19 cellular contexts compared by ENCODE assay signal in the genomic region with DNA sequence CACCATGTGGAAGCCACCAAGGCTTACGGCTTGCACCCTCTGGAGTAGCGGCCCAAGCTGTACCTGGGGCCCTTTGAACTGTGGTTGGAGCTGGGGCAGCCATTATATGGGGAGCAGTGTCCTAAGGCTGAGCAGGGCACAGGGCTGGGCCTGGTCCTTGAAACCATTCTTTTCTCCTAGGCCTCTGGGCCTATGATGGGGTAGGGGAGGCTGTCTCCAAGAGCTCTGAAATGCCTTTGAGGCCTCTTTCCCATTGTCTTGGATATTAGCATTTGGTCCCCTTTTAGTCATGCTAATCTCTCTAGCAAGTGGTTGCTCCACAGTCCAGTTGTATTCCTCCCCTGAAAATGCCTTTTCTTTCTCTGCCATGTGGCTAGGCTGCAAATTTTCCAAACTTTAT.
DNase-seq lines count a peak whose midpoint lies in the region; ATAC-seq, FAIRE-seq and TF ChIP-seq lines count a peak whose summit lies in the region.
"Had no signal": no experiment of that assay in that cellular context is flagged by ENCODE, and none has a peak within 500 bp of the region (broad histone marks: within the 10 kb centered on the region; RNA-seq: fewer than 3 reads in every experiment).

No MANE protein-coding gene starts in this region.

- no peaks in the 10 kb centered on the region for H3K27me3 ChIP-seq in HAP-1 (ENCODE audit: low read depth)
- no peaks in the 10 kb centered on the region for H3K27me3 ChIP-seq in aorta (ENCODE audit: control insufficient read depth in 1 of 2, insufficient read depth in 2 of 2, low read length in 1 of 2)
- no peaks in the 10 kb centered on the region for H3K27me3 ChIP-seq in pancreas

- H3K4me3 Mint-ChIP-seq in WTC11 = no peak overlapping the region
- no peak overlapping the region for H3K4me3 Mint-ChIP-seq in type B pancreatic cell
- H3K4me3 Mint-ChIP-seq: CD4-positive, alpha-beta memory T cell had no signal

- H3K27ac ChIP-seq in aorta (ENCODE audit: low read depth in 1 of 2, low read length in 2 of 2) = no peak overlapping the region
- H3K27ac ChIP-seq in pancreas = no peak overlapping the region

- ATAC-seq in WTC11 (peak; percentile 81), aorta (ENCODE audit: low FRiP score) (peak; percentile 29), pancreas (no peak), GM21825 (IDR thresholded peaks at IDR 0.05; ENCODE audit: unreplicated experiment) (no peak)
- ATAC-seq: GM12878 had no signal

- no peaks in the 10 kb centered on the region for H3K4me1 ChIP-seq in HAP-1
- no peaks in the 10 kb centered on the region for H3K4me1 ChIP-seq in aorta (ENCODE audit: control insufficient read depth in 1 of 2, insufficient read depth in 2 of 2, low read length in 2 of 2)
- no peaks in the 10 kb centered on the region for H3K4me1 ChIP-seq in pancreas

- POLR2A ChIA-PET in WTC11 (lab: Charles Lee) = no interaction called here

- H3K27me3 Mint-ChIP-seq in WTC11 (ENCODE audit: low read depth) (no peaks in the 10 kb centered on the region; the same call in 1 of the 2 replicates), type B pancreatic cell (no peaks in the 10 kb centered on the region)
- H3K27me3 Mint-ChIP-seq: CD4-positive, alpha-beta memory T cell had no signal

- in situ Hi-C loops in HAP-1 (cut with MboI; ENCODE audit: low sequenced_read_pairs) = no loop called here

- peak; percentile 23 for DNase-seq in ELF-1 (ENCODE audit: low read depth, low spot score)
- DNase-seq in HAP-1 (ENCODE audit: low spot score in 2 of 2) = peak; percentile 17 to 46
- no peak for DNase-seq in WTC11 (ENCODE audit: low spot score)
- no peak for DNase-seq in aorta
- no peak for DNase-seq in pancreas
- DNase-seq in type B pancreatic cell (ENCODE audit: extremely low spot score, unreplicated experiment) = no peak
- DNase-seq: 8988T; C1 segment of cervical spinal cord; Calu3; CD4-positive, alpha-beta memory T cell; COR-L47; DMS53; DMS79 treated with DMSO at 0.1 percent for 48 hours; GDM1; HCEC 1CT had no signal

- H3K9me3 Mint-ChIP-seq in WTC11 = peaks cover 34% of the 10 kb centered on the region
- no peaks in the 10 kb centered on the region for H3K9me3 Mint-ChIP-seq in type B pancreatic cell

- FAIRE-seq in pancreas (lab: Jason Lieb, UNC) = no peak
- FAIRE-seq: GM12878, GM19239, H1 had no signal

- CTCF ChIA-PET in WTC11 (lab: Charles Lee) = no interaction called here

- H3K27ac Mint-ChIP-seq in WTC11 (no peak overlapping the region), type B pancreatic cell (no peak overlapping the region)
- H3K27ac Mint-ChIP-seq: CD4-positive, alpha-beta memory T cell had no signal

- H3K9me3 ChIP-seq in HAP-1 (peaks cover 9% of the 10 kb centered on the region), aorta (ENCODE audit: control insufficient read depth, low read length) (no peaks in the 10 kb centered on the region), pancreas (no peaks in the 10 kb centered on the region)

- TF ChIP-seq CTCF in WTC11 (IDR thresholded peaks at IDR 0.05) (no peak), pancreas (IDR thresholded peaks at IDR 0.05) (no peak), type B pancreatic cell (conservative IDR thresholded peaks at IDR 0.05) (no peak)

- H3K36me3 Mint-ChIP-seq in WTC11 (peaks cover 27% of the 10 kb centered on the region), type B pancreatic cell (no peaks in the 10 kb centered on the region)
- H3K36me3 Mint-ChIP-seq: CD4-positive, alpha-beta memory T cell had no signal

- H3K36me3 ChIP-seq in HAP-1 (replicated peaks) = no peaks in the 10 kb centered on the region; the same call in 1 of the 2 replicates
- H3K36me3 ChIP-seq in aorta (ENCODE audit: control insufficient read depth in 1 of 2, insufficient read depth in 2 of 2, low read length in 1 of 2) = no peaks in the 10 kb centered on the region
- H3K36me3 ChIP-seq in pancreas = no peaks in the 10 kb centered on the region

- H3K4me3 ChIP-seq in HAP-1 = no peak overlapping the region
- H3K4me3 ChIP-seq in aorta (ENCODE audit: low read length in 2 of 2) = no peak overlapping the region
- no peak overlapping the region for H3K4me3 ChIP-seq in pancreas
- H3K4me3 ChIP-seq: GM12878 had no signal

- H3K4me1 Mint-ChIP-seq in WTC11 (peaks cover 5% of the 10 kb centered on the region; the same call in 1 of the 2 replicates), type B pancreatic cell (ENCODE audit: unreplicated experiment) (no peaks in the 10 kb centered on the region)
- H3K4me1 Mint-ChIP-seq: CD4-positive, alpha-beta memory T cell had no signal

- intact Hi-C loops in aorta (cut with DNase I) (no loop called here), pancreas (cut with DNase I) (no loop called here)

- WGBS in aorta, 2 donors = 70 to 97% methylated on average over 2 of the region's 2 CpGs
- WGBS in pancreas, 2 donors = 89 to 92% methylated on average over 2 of the region's 2 CpGs

TF ChIP-seq in WTC11, 78 proteins besides CTCF, POLR2A, EP300 and RAD21:
- no peak for TF ChIP-seq ZNF423 (CRISPR knock-in tag; IDR thresholded peaks at IDR 0.05)
- TF ChIP-seq SMAD4 (CRISPR knock-in tag; IDR thresholded peaks at IDR 0.05) = no peak
- no peak for TF ChIP-seq ELF4 (CRISPR knock-in tag; IDR thresholded peaks at IDR 0.05; ENCODE audit: low read depth)
- no peak for TF ChIP-seq ESRRA (CRISPR knock-in tag; IDR thresholded peaks at IDR 0.05; ENCODE audit: borderline replicate concordance)
- TF ChIP-seq, protein P1, sequence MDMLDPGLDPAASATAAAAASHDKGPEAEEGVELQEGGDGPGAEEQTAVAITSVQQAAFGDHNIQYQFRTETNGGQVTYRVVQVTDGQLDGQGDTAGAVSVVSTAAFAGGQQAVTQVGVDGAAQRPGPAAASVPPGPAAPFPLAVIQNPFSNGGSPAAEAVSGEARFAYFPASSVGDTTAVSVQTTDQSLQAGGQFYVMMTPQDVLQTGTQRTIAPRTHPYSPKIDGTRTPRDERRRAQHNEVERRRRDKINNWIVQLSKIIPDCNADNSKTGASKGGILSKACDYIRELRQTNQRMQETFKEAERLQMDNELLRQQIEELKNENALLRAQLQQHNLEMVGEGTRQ (CRISPR knock-in tag; IDR thresholded peaks at IDR 0.05) = no peak

Comparison
In these comparisons a context has a peak if more than half of its experiments do, and no peak if none do; other contexts are left out.
1. DNase-seq: peak in ELF-1 (single experiment) and HAP-1 (2 of 2); none in WTC11 (single experiment), aorta (0 of 2), pancreas (0 of 6) and type B pancreatic cell (single experiment).
2. ATAC-seq: peak in WTC11 (single experiment) and aorta (single experiment); none in pancreas (0 of 4) and GM21825 (single experiment).